In genomic region chr2:41941831-41942230, GRCh38 we compare ENCODE assay signal across 22 cellular contexts.
A peak's percentile ranks its signal among the peaks of the same experiment; 100 is the strongest.
DNase-seq lines count a peak whose midpoint lies in the region; ATAC-seq, FAIRE-seq and TF ChIP-seq lines count a peak whose summit lies in the region.
"Had no signal": no experiment of that assay in that cellular context is flagged by ENCODE, and none has a peak within 500 bp of the region (broad histone marks: within the 10 kb centered on the region; RNA-seq: fewer than 3 reads in every experiment).

No MANE protein-coding gene starts in this region.

- no TSS peak for BruUV-seq in K562 (replicated peaks; lab: Mats Ljungman, UMichigan)

- in situ Hi-C loops in K562 (cut with MboI), result no loop called here

- WGBS in K562 (ENCODE audit: insufficient coverage, low coverage, missing lambda C conversion rate), result 16% methylated on average over 3 of the region's 3 CpGs

- peaks cover 0 to 14% of the 10 kb centered on the region in 2 experiments; a peak in 2 of 5 replicates for H3K4me1 ChIP-seq in K562 (replicated peaks in 1 of 2; ENCODE audit: control insufficient read depth in 2 of 2, insufficient read depth in 2 of 2, low read length in 2 of 2)
- H3K4me1 ChIP-seq: prostate gland had no signal

- H3K4me2 ChIP-seq in K562 (ENCODE audit: insufficient read depth, low read length), result no peak overlapping the region
- H3K4me2 ChIP-seq: neural progenitor cell had no signal

- no peak overlapping the region for H3K4me3 Mint-ChIP-seq in nephron
- no peak overlapping the region for H3K4me3 Mint-ChIP-seq in CD4-positive, alpha-beta T cell
- H3K4me3 Mint-ChIP-seq: activated CD4-positive, alpha-beta T cell treated with anti-CD3 and anti-CD28 coated beads for 36 hours; activated naive CD4-positive, alpha-beta T cell treated with anti-CD3 and anti-CD28 coated beads, Interleukin-2, amount 10 ng/mL, durations not matched to agents 7 days and 5 days; neural progenitor cell; stimulated activated naive B cell treated with anti-CD40 and anti-IgM and Interleukin-4, amounts not matched to agents 10 μg/mL and 1 μg/mL and 100 μg/mL, for 72 hours had no signal

- ATAC-seq in K562, result peak; percentile 38; the same call in 1 of the 3 replicates
- ATAC-seq in CD4-positive, alpha-beta T cell (ENCODE audit: poor library complexity), result no peak
- ATAC-seq: activated CD4-positive, alpha-beta T cell treated with anti-CD3 and anti-CD28 coated beads for 36 hours; left lobe of liver; stimulated activated naive B cell treated with anti-CD40 and anti-IgM and Interleukin-4, amounts not matched to agents 10 μg/mL and 1 μg/mL and 100 μg/mL, for 72 hours had no signal

- H3K79me2 ChIP-seq in K562 (ENCODE audit: control insufficient read depth, insufficient read depth, low read length), result no peaks in the 10 kb centered on the region

- peaks cover 80% of the 10 kb centered on the region for H3K4me1 Mint-ChIP-seq in nephron
- no peaks in the 10 kb centered on the region for H3K4me1 Mint-ChIP-seq in CD4-positive, alpha-beta T cell (ENCODE audit: low read depth)
- H3K4me1 Mint-ChIP-seq: activated CD4-positive, alpha-beta T cell treated with anti-CD3 and anti-CD28 coated beads for 36 hours; activated naive CD4-positive, alpha-beta T cell treated with anti-CD3 and anti-CD28 coated beads, Interleukin-2, amount 10 ng/mL, durations not matched to agents 7 days and 5 days had no signal

- no peaks in the 10 kb centered on the region for H4K20me1 ChIP-seq in K562 (replicated peaks; ENCODE audit: control insufficient read depth, insufficient read depth, low read length)

- DNase-seq in HT1080 (ENCODE audit: low read depth), result peak; percentile 48
- peak; percentile 50 for DNase-seq in NCI-H524 treated with DMSO at 0.1 percent for 48 hours (lab: John Stamatoyannopoulos, UW)
- peak in 1 of 4 experiments; percentile 26 for DNase-seq in K562 (ENCODE audit: extremely low read depth in 1 of 4, low spot score in 3 of 4)
- DNase-seq in SKM-1 treated with dmso at 0.1 percent for 144 hours (lab: John Stamatoyannopoulos, UW; ENCODE audit: unreplicated experiment), result no peak
- no peak for DNase-seq in SIG-M5 treated with dmso at 0.1 percent for 504 hours (lab: John Stamatoyannopoulos, UW; ENCODE audit: unreplicated experiment)
- no peak for DNase-seq in CD4-positive, alpha-beta T cell
- DNase-seq: activated CD4-positive, alpha-beta T cell treated with anti-CD3 and anti-CD28 coated beads for 36 hours; activated naive CD4-positive, alpha-beta T cell treated with anti-CD3 and anti-CD28 coated beads, Interleukin-2, amount 10 ng/mL, durations not matched to agents 7 days and 5 days; activated T-cell treated with anti-CD3 and anti-CD28 coated beads, Interleukin-2, amount 50 U/mL, for 48 hours; BE2C; Caco-2; DND-41; head of caudate nucleus; midbrain; stimulated activated naive B cell treated with anti-CD40 and anti-IgM and Interleukin-4, amounts not matched to agents 10 μg/mL and 1 μg/mL and 100 μg/mL, for 72 hours; T1000; testis had no signal

- CTCF ChIA-PET in K562 (lab: Yijun Ruan, JAX; ENCODE audit: low intra/inter-chr PET ratio), result no interaction called here
- CTCF ChIA-PET in CD4-positive, alpha-beta T cell (lab: Charles Lee), result no interaction called here

- no peak for TF ChIP-seq EP300 in K562 (IDR thresholded peaks at IDR 0.05; ENCODE audit: low read length)

- no peak for TF ChIP-seq RAD21 in K562 (CRISPR knock-in tag; conservative IDR thresholded peaks at IDR 0.05 in 1 of 2, IDR thresholded peaks at IDR 0.05 in 1 of 2)

- no peak overlapping the region for H3K27ac ChIP-seq in K562 (ENCODE audit: extremely low read depth, low read depth, low read length)
- no peak overlapping the region for H3K27ac ChIP-seq in CD4-positive, alpha-beta T cell (ENCODE audit: low read depth, low read length)
- H3K27ac ChIP-seq: neural progenitor cell, prostate gland, RWPE1 had no signal

- intact Hi-C loops in K562 (cut with micrococcal nuclease), result no loop called here
- intact Hi-C loops in CD4-positive, alpha-beta T cell (cut with DNase I, micrococcal nuclease), result loop anchor here in 1 of 2 experiments (2.0 kb wide), 1 partner anchor 25 kb away; no protein-coding TSS in a partner anchor

- no peak for TF ChIP-seq POLR2A in K562 (conservative IDR thresholded peaks at IDR 0.05)

- peak overlapping the region; percentile 89 to 99 (median 99) for H3K27ac Mint-ChIP-seq in nephron
- H3K27ac Mint-ChIP-seq in CD4-positive, alpha-beta T cell, result no peak overlapping the region
- H3K27ac Mint-ChIP-seq: activated CD4-positive, alpha-beta T cell treated with anti-CD3 and anti-CD28 coated beads for 36 hours; activated naive CD4-positive, alpha-beta T cell treated with anti-CD3 and anti-CD28 coated beads, Interleukin-2, amount 10 ng/mL, durations not matched to agents 7 days and 5 days; stimulated activated naive B cell treated with anti-CD40 and anti-IgM and Interleukin-4, amounts not matched to agents 10 μg/mL and 1 μg/mL and 100 μg/mL, for 72 hours had no signal

- POLR2A ChIA-PET in K562 (lab: Yijun Ruan, JAX), result no interaction called here
- POLR2A ChIA-PET in CD4-positive, alpha-beta T cell (lab: Charles Lee), result no interaction called here

- H3K4me3 ChIP-seq in K562, result no peak overlapping the region
- H3K4me3 ChIP-seq: neural progenitor cell, prostate gland, testis had no signal

- no peaks in the 10 kb centered on the region for H3K36me3 Mint-ChIP-seq in nephron (ENCODE audit: low read depth)
- H3K36me3 Mint-ChIP-seq in CD4-positive, alpha-beta T cell (ENCODE audit: low read depth), result no peaks in the 10 kb centered on the region
- H3K36me3 Mint-ChIP-seq: activated naive CD4-positive, alpha-beta T cell treated with anti-CD3 and anti-CD28 coated beads, Interleukin-2, amount 10 ng/mL, durations not matched to agents 7 days and 5 days; stimulated activated naive B cell treated with anti-CD40 and anti-IgM and Interleukin-4, amounts not matched to agents 10 μg/mL and 1 μg/mL and 100 μg/mL, for 72 hours had no signal

- H3K27me3 ChIP-seq in K562 (ENCODE audit: control insufficient read depth in 2 of 2, insufficient read depth in 2 of 2, low read length in 2 of 2), result peaks cover 2 to 9% of the 10 kb centered on the region in 2 experiments; a peak in 4 of 5 replicates
- H3K27me3 ChIP-seq in CD4-positive, alpha-beta T cell (ENCODE audit: control insufficient read depth, insufficient read depth, low read length), result peaks cover 5% of the 10 kb centered on the region
- H3K27me3 ChIP-seq: BE2C, neural progenitor cell, testis had no signal

- H3K9me1 ChIP-seq in K562 (ENCODE audit: control insufficient read depth, insufficient read depth, low read length), result no peaks in the 10 kb centered on the region

- peak overlapping the region; percentile 8; the same call in 1 of the 2 replicates for H2AFZ ChIP-seq in K562 (ENCODE audit: low read depth, low read length)
- H2AFZ ChIP-seq: neural progenitor cell had no signal

- no peaks in the 10 kb centered on the region for H3K36me3 ChIP-seq in K562 (ENCODE audit: control insufficient read depth, insufficient read depth, low read length)
- H3K36me3 ChIP-seq: BE2C, neural progenitor cell, prostate gland had no signal

- H3K9me3 Mint-ChIP-seq in nephron, result no peaks in the 10 kb centered on the region
- no peaks in the 10 kb centered on the region for H3K9me3 Mint-ChIP-seq in CD4-positive, alpha-beta T cell
- H3K9me3 Mint-ChIP-seq: activated naive CD4-positive, alpha-beta T cell treated with anti-CD3 and anti-CD28 coated beads, Interleukin-2, amount 10 ng/mL, durations not matched to agents 7 days and 5 days had no signal

- no peak for FAIRE-seq in K562 (lab: Jason Lieb, UNC)

- TF ChIP-seq CTCF in K562 (IDR thresholded peaks at IDR 0.05 in 2 of 3, conservative IDR thresholded peaks at IDR 0.05 in 1 of 3; ENCODE audit: insufficient read depth in 2 of 3, low read depth in 1 of 3, low read length in 3 of 3) (no peak), nephron (IDR thresholded peaks at IDR 0.05; ENCODE audit: unreplicated experiment in 3 of 3) (no peak)
- no peak for TF ChIP-seq CTCF in CD4-positive, alpha-beta T cell (IDR thresholded peaks at IDR 0.05)

- H3K9me3 ChIP-seq in K562 (replicated peaks; ENCODE audit: control insufficient read depth, insufficient read depth, low read depth, low read length), result no peaks in the 10 kb centered on the region
- H3K9me3 ChIP-seq in CD4-positive, alpha-beta T cell (ENCODE audit: control insufficient read depth, low read length), result no peaks in the 10 kb centered on the region
- H3K9me3 ChIP-seq: BE2C, Caco-2, prostate gland, testis had no signal

- H3K27me3 Mint-ChIP-seq in nephron (ENCODE audit: low read depth), result peaks cover 4% of the 10 kb centered on the region
- peaks cover 13% of the 10 kb centered on the region for H3K27me3 Mint-ChIP-seq in CD4-positive, alpha-beta T cell

- H3K9ac ChIP-seq in K562 (ENCODE audit: insufficient read depth in 1 of 2, low read depth in 2 of 2, low read length in 2 of 2), result no peak overlapping the region
- H3K9ac ChIP-seq: neural progenitor cell had no signal

TF ChIP-seq in K562, 482 proteins besides CTCF, POLR2A, EP300 and RAD21:
- TF ChIP-seq AFF1 (IDR thresholded peaks at IDR 0.05; ENCODE audit: low read depth in 1 of 2, partially characterized antibody in 2 of 2) (no peak), GABPA (tag; conservative IDR thresholded peaks at IDR 0.05; ENCODE audit: low read depth) (peak; percentile 79)
TF ChIP-seq in K562: peak in this region for 1.

Comparison
In these comparisons a context has a peak if more than half of its experiments do, and no peak if none do; other contexts are left out.
1. DNase-seq: peak in HT1080 (single experiment) and NCI-H524 treated with DMSO at 0.1 percent for 48 hours (single experiment); none in SKM-1 treated with dmso at 0.1 percent for 144 hours (single experiment), SIG-M5 treated with dmso at 0.1 percent for 504 hours (single experiment) and CD4-positive, alpha-beta T cell (0 of 10).